In genomic region chr7:101817031-101817929, GRCh38 we compare ENCODE assay signal across 8 cellular contexts. TPM values are rescaled to one million over a fixed set of nuclear protein-coding genes. Genes with fewer than 3 reads are reported as not detected.
DNase-seq lines count a peak whose midpoint lies in the region; ATAC-seq and TF ChIP-seq lines count a peak whose summit lies in the region.

TSS of gene CUX1 (plus strand) at chr7:101817626. CDS start at chr7:101817640, 14 bp downstream.

- TF ChIP-seq CTCF in PC-9 (conservative IDR thresholded peaks at IDR 0.05) = no peak
- no peak for TF ChIP-seq CTCF in adrenal gland (IDR thresholded peaks at IDR 0.05)

- H3F3A ChIP-seq in PC-9 (ENCODE audit: insufficient read depth, low read depth) = peaks cover 27% of the 10 kb centered on the region; the same call in 1 of the 2 replicates

- H3K9me3 ChIP-seq in PC-9 (ENCODE audit: insufficient read depth, low read depth) (no peaks in the 10 kb centered on the region), adrenal gland (replicated peaks in 1 of 3) (no peaks in the 10 kb centered on the region), iPS DF 6.9 (ENCODE audit: control insufficient read depth, insufficient read depth, low read length) (no peaks in the 10 kb centered on the region)

- H2AFZ ChIP-seq in PC-9 = peak within 1 kb of the TSS; percentile 23; the same call in 1 of the 2 replicates

- peak within 1 kb of the TSS; percentile 14; the same call in 1 of the 2 replicates for H3K27ac ChIP-seq in PC-9
- peak within 1 kb of the TSS in 2 of 5 donors; percentile 38 to 90 for H3K27ac ChIP-seq in adrenal gland
- H3K27ac ChIP-seq in iPS DF 6.9 (ENCODE audit: low read length) = no peak within 1 kb of the TSS

- DNase-seq in SIG-M5 treated with dmso at 0.1 percent for 504 hours (lab: John Stamatoyannopoulos, UW; ENCODE audit: unreplicated experiment) (peak; percentile 20), SIG-M5 (lab: John Stamatoyannopoulos, UW) (no peak), PC-9 (peak in 1 of 2 experiments; percentile 44), adrenal gland (peak in 3 of 7 donors; percentile 22 to 51 (median 30)), iPS DF 6.9 (ENCODE audit: low read depth, low spot score) (no peak), skeletal muscle cell (ENCODE audit: low read depth) (no peak)

- peak within 1 kb of the TSS; percentile 81 for H3K4me3 ChIP-seq in PC-9
- peak within 1 kb of the TSS in 2 of 4 donors; percentile 70 to 93 for H3K4me3 ChIP-seq in adrenal gland
- peak within 1 kb of the TSS; percentile 73 for H3K4me3 ChIP-seq in iPS DF 6.9 (ENCODE audit: low read length)
- H3K4me3 ChIP-seq in skeletal muscle cell (ENCODE audit: low read depth, low read length) = peak within 1 kb of the TSS; percentile 76

- H3K36me3 ChIP-seq in PC-9 (ENCODE audit: low read depth) (no peaks in the 10 kb centered on the region), adrenal gland (replicated peaks in 1 of 2) (no peaks in the 10 kb centered on the region), iPS DF 6.9 (ENCODE audit: control insufficient read depth, insufficient read depth, low read length) (no peaks in the 10 kb centered on the region)

- peaks cover 39% of the 10 kb centered on the region for H3K79me2 ChIP-seq in PC-9 (ENCODE audit: low read depth)

- peaks cover 15% of the 10 kb centered on the region for H3K4me1 ChIP-seq in PC-9 (replicated peaks; ENCODE audit: insufficient read depth)
- H3K4me1 ChIP-seq in adrenal gland (replicated peaks in 1 of 2) = peaks cover 0 to 9% of the 10 kb centered on the region in 2 donors
- peaks cover 5% of the 10 kb centered on the region for H3K4me1 ChIP-seq in iPS DF 6.9 (ENCODE audit: control insufficient read depth, insufficient read depth, low read length)

- H3K27me3 ChIP-seq in PC-9 (ENCODE audit: insufficient read depth, low read depth) (no peaks in the 10 kb centered on the region), adrenal gland (no peaks in the 10 kb centered on the region), iPS DF 6.9 (ENCODE audit: control insufficient read depth, insufficient read depth, low read length) (no peaks in the 10 kb centered on the region)

- CTCF ChIA-PET in PC-9 (lab: Charles Lee) = interaction anchor here (0.6 to 1.0 kb wide), 2 partner anchors 21 to 215 kb away, joined by 4 read pairs; no protein-coding TSS in a partner anchor

- peaks cover 25% of the 10 kb centered on the region for H4K20me1 ChIP-seq in PC-9 (ENCODE audit: insufficient read depth)

- BruUV-seq in PC-9 (replicated peaks; lab: Mats Ljungman, UMichigan) = no TSS peak

- no peak for ATAC-seq in GM21360 (IDR thresholded peaks at IDR 0.05; ENCODE audit: unreplicated experiment)
- ATAC-seq in GM19328 (IDR thresholded peaks at IDR 0.05; ENCODE audit: unreplicated experiment) = no peak

- WGBS in adrenal gland, 4 donors = 2 to 50% (median 6%) methylated on average over 2 to 100 of the region's 100 CpGs
- WGBS in iPS DF 6.9 (ENCODE audit: insufficient coverage, insufficient read length) = no CpG with 5 or more reads among the region's 100 CpGs

- H3K9me2 ChIP-seq in PC-9 (ENCODE audit: insufficient read depth) = no peaks in the 10 kb centered on the region

- TF ChIP-seq POLR2A in adrenal gland (IDR thresholded peaks at IDR 0.05) = no peak

- intact Hi-C loops in PC-9 (cut with micrococcal nuclease; ENCODE audit: unreplicated experiment) = loop anchor here (1.0 to 2.0 kb wide), 3 partner anchors 40 to 308 kb away; no protein-coding TSS in a partner anchor
- intact Hi-C loops in adrenal gland (cut with DNase I) = loop anchor here (5.0 to 10.0 kb wide), 3 partner anchors 75 to 420 kb away; no protein-coding TSS in a partner anchor

- POLR2A ChIA-PET in PC-9 (lab: Charles Lee; ENCODE audit: unreplicated experiment) = interaction anchor here (0.6 to 0.8 kb wide), 2 partner anchors 308 to 336 kb away, joined by 3 to 9 read pairs; no protein-coding TSS in a partner anchor

- H3K4me2 ChIP-seq in PC-9 = peak within 1 kb of the TSS; percentile 94

RNA-seq across cellular contexts. Expression of gene CUX1, which starts in this region (rescaled TPM):
- 79.8 and 83.3 TPM in 2 replicates for total RNA-seq in PC-9 (2021)
- 10 to 100 TPM; 50.6 to 72.6 (median 62.5) TPM for total RNA-seq in adrenal gland
- polyA plus RNA-seq in adrenal gland = 10 to 100 TPM; 20.6 to 58.4 (median 23.4) TPM
